In the genomic region with DNA sequence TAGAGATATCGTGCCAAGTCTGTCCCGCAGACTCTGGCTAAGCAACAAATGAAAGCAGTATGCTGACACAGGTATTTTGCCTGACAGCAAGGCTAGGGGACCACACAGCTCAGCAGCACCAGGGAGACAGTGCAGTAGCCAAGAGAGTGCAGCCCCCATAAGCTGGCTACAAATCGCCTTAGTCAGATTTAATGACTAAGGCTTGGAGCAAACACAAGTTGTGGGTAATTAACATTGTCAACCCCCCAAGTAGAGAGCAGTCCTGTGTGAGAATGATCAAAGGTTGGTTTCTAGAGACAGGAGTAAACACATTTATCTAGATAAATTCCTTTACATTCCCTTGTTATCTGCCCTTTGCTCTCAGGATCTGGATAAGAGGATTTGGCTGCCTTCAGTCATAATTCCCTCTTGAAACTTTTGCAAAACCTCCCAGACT, we compare ENCODE assay signal across 1 cellular context.
TF ChIP-seq lines count a peak whose summit lies in the region.

No MANE protein-coding gene starts in this region.

TF ChIP-seq in H1, 55 proteins besides CTCF, POLR2A, EP300 and RAD21:
- TF ChIP-seq SIX5 (IDR thresholded peaks at IDR 0.05; ENCODE audit: low read depth, low read length) (no peak), BCL11A (IDR thresholded peaks at IDR 0.05; ENCODE audit: low read depth in 2 of 2, low read length in 2 of 2) (no peak), BRCA1 (IDR thresholded peaks at IDR 0.05; ENCODE audit: low read depth, low read length) (no peak), TEAD4 (IDR thresholded peaks at IDR 0.05; ENCODE audit: low read depth, low read length) (peak; percentile 69), BACH1 (IDR thresholded peaks at IDR 0.05; ENCODE audit: low read length) (peak; percentile 91), GABPA (IDR thresholded peaks at IDR 0.05; ENCODE audit: borderline replicate concordance, insufficient read depth, low read length) (no peak), JUND (IDR thresholded peaks at IDR 0.05; ENCODE audit: low read length) (no peak), CREB1 (IDR thresholded peaks at IDR 0.05) (no peak), RFX5 (IDR thresholded peaks at IDR 0.05; ENCODE audit: borderline replicate concordance, low read depth, low read length) (no peak), POU5F1 (IDR thresholded peaks at IDR 0.05; ENCODE audit: low read depth, low read length) (no peak), ASH2L (IDR thresholded peaks at IDR 0.05; ENCODE audit: low read length) (no peak), TBP (IDR thresholded peaks at IDR 0.05; ENCODE audit: low read depth, low read length) (peak; percentile 37; the same call in 1 of the 2 replicates), EZH2 (IDR thresholded peaks at IDR 0.05; ENCODE audit: low read depth, low read length, severe bottlenecking) (no peak), SIN3A (conservative IDR thresholded peaks at IDR 0.05 in 1 of 2, IDR thresholded peaks at IDR 0.05 in 1 of 2; ENCODE audit: low read depth in 1 of 2, low read length in 2 of 2) (no peak), RBBP5 (IDR thresholded peaks at IDR 0.05; ENCODE audit: borderline replicate concordance, low read depth, low read length) (no peak), MAFK (IDR thresholded peaks at IDR 0.05; ENCODE audit: low read depth, low read length) (peak; percentile 81; the same call in 1 of the 2 replicates), FOSL1 (IDR thresholded peaks at IDR 0.05; ENCODE audit: insufficient read depth, low read depth, low read length) (no peak)
- TF ChIP-seq, protein P1, sequence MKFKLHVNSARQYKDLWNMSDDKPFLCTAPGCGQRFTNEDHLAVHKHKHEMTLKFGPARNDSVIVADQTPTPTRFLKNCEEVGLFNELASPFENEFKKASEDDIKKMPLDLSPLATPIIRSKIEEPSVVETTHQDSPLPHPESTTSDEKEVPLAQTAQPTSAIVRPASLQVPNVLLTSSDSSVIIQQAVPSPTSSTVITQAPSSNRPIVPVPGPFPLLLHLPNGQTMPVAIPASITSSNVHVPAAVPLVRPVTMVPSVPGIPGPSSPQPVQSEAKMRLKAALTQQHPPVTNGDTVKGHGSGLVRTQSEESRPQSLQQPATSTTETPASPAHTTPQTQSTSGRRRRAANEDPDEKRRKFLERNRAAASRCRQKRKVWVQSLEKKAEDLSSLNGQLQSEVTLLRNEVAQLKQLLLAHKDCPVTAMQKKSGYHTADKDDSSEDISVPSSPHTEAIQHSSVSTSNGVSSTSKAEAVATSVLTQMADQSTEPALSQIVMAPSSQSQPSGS (IDR thresholded peaks at IDR 0.05; ENCODE audit: low read length), result no peak
